Comparison of ENCODE assay signal across 18 cellular contexts in the genomic region with DNA sequence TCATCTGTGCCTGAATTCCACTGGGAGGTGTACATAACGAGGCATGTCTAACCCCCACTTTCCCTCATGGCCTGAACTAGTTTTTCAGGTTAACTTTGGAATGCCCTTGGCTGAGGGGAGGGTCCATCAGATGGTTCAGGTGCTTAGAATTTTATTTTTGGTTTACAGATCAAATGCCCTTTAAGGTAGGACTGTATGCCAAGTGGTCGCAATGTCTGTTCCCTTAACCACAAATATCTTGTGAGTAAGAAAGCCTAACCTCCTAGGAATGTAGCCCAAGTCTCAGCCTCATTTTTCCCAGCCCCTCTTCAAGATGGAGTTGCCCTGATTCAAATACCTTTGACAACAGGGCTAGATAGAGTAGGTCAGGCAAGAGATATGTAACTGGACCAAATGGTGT.
DNase-seq lines count a peak whose midpoint lies in the region; ATAC-seq, FAIRE-seq and TF ChIP-seq lines count a peak whose summit lies in the region.
"Had no signal": no experiment of that assay in that cellular context is flagged by ENCODE, and none has a peak within 500 bp of the region (broad histone marks: within the 10 kb centered on the region; RNA-seq: fewer than 3 reads in every experiment).

No MANE protein-coding gene starts in this region.

- H4K91ac ChIP-seq in trophoblast cell (ENCODE audit: low read depth, low read length) = no peak overlapping the region

- DNase-seq in GM19239 (ENCODE audit: insufficient read length, low spot score) (no peak), M059J (ENCODE audit: low read depth) (peak; percentile 23), epithelial cell of proximal tubule (ENCODE audit: low read depth) (peak; percentile 3), trophoblast cell (peak; percentile 77 to 87), DMS53 (lab: John Stamatoyannopoulos, UW) (no peak), MCF 10A (ENCODE audit: unreplicated experiment) (no peak)
- DNase-seq in effector CD8-positive, alpha-beta T cell (lab: John Stamatoyannopoulos, UW) = no peak
- DNase-seq: DMS 273 treated with DMSO at 0.1 percent for 48 hours, KBM-7, NCI-H1930, NCI-H2171 treated with DMSO at 0.1 percent for 48 hours, NCI-H510A, NCI-H82, RPMI8226, SJCRH30 had no signal

- H2BK5ac ChIP-seq in trophoblast cell (ENCODE audit: low read depth, low read length, poor library complexity) = no peak overlapping the region

- H3K4ac ChIP-seq in trophoblast cell (ENCODE audit: low read depth, low read length) = no peak overlapping the region

- FAIRE-seq in GM19239 (lab: Jason Lieb, UNC) = peak; percentile 57

- H3K36me3 Mint-ChIP-seq in MCF 10A (ENCODE audit: insufficient read depth, unreplicated experiment) = no peaks in the 10 kb centered on the region

- no peak overlapping the region for H3K27ac ChIP-seq in trophoblast cell (ENCODE audit: low read depth, low read length)
- H3K27ac ChIP-seq: BLaER1 treated with 17β-estradiol and CSF1 and Interleukin-3, amounts not matched to agents 10 nM and 100 nM; SJCRH30 had no signal

- no peak overlapping the region for H4K12ac ChIP-seq in trophoblast cell (ENCODE audit: low read depth, low read length)

- WGBS in trophoblast cell (ENCODE audit: extremely low coverage, insufficient coverage, insufficient read length) = no CpG with 5 or more reads among the region's 2 CpGs

- no peak overlapping the region for H3K14ac ChIP-seq in trophoblast cell (ENCODE audit: low read length)

- H3K79me2 ChIP-seq in trophoblast cell (ENCODE audit: control insufficient read depth, insufficient read depth, low read length, poor library complexity) = no peaks in the 10 kb centered on the region

- H3K4me3 Mint-ChIP-seq in MCF 10A (ENCODE audit: unreplicated experiment) = no peak overlapping the region

- H3K18ac ChIP-seq in trophoblast cell (ENCODE audit: low read length) = no peak overlapping the region

- H3K27me3 Mint-ChIP-seq in MCF 10A (ENCODE audit: insufficient read depth, unreplicated experiment) = peaks cover 89% of the 10 kb centered on the region

- TF ChIP-seq CTCF in epithelial cell of proximal tubule (conservative IDR thresholded peaks at IDR 0.05; ENCODE audit: low read depth, low read length) (no peak), MCF 10A (IDR thresholded peaks at IDR 0.05; ENCODE audit: unreplicated experiment) (no peak)

- H3K4me3 ChIP-seq in epithelial cell of proximal tubule (ENCODE audit: low read depth, low read length) = no peak overlapping the region
- H3K4me3 ChIP-seq in trophoblast cell (ENCODE audit: low read depth, low read length) = no peak overlapping the region
- H3K4me3 ChIP-seq: BLaER1 treated with 17β-estradiol and CSF1 and Interleukin-3, amounts not matched to agents 10 nM and 100 nM; HAP-1; SJCRH30 had no signal

- no peak overlapping the region for H3K27ac Mint-ChIP-seq in MCF 10A (ENCODE audit: low read depth, unreplicated experiment)

- CTCF ChIA-PET in MCF 10A (lab: Yijun Ruan, JAX) = no interaction called here

- ATAC-seq in GM21825 (IDR thresholded peaks at IDR 0.05; ENCODE audit: unreplicated experiment) = no peak

- no peaks in the 10 kb centered on the region for H3K9me3 Mint-ChIP-seq in MCF 10A (ENCODE audit: unreplicated experiment)

- peak overlapping the region; percentile 64 for H2BK12ac ChIP-seq in trophoblast cell (ENCODE audit: low read length)

- no peaks in the 10 kb centered on the region for H3K36me3 ChIP-seq in trophoblast cell (ENCODE audit: control insufficient read depth in 1 of 2, insufficient read depth in 2 of 2, low read length in 2 of 2)
- H3K36me3 ChIP-seq: HAP-1, SJCRH30 had no signal

- H4K8ac ChIP-seq in trophoblast cell (ENCODE audit: low read depth, low read length) = no peak overlapping the region

- no peak overlapping the region for H3K23ac ChIP-seq in trophoblast cell (ENCODE audit: low read length)

- no peak overlapping the region for H3K9ac ChIP-seq in trophoblast cell (ENCODE audit: low read length)
- H3K9ac ChIP-seq: BLaER1 treated with 17β-estradiol and CSF1 and Interleukin-3, amounts not matched to agents 10 nM and 100 nM had no signal

- peaks cover 8 to 12% of the 10 kb centered on the region in 2 experiments for H3K4me1 ChIP-seq in trophoblast cell (ENCODE audit: control insufficient read depth in 1 of 2, insufficient read depth in 2 of 2, low read length in 2 of 2)
- H3K4me1 ChIP-seq: HAP-1, SJCRH30 had no signal

- BruUV-seq in MCF 10A (replicated peaks; lab: Mats Ljungman, UMichigan) = no TSS peak

- H2AK5ac ChIP-seq in trophoblast cell (ENCODE audit: low read length) = no peak overlapping the region

- intact Hi-C loops in MCF 10A (cut with micrococcal nuclease) = no loop called here

- H3K4me1 Mint-ChIP-seq in MCF 10A (ENCODE audit: insufficient read depth, unreplicated experiment) = no peaks in the 10 kb centered on the region

- H3K4me2 ChIP-seq in trophoblast cell (ENCODE audit: low read length) = no peak overlapping the region
- H3K4me2 ChIP-seq: BLaER1 treated with 17β-estradiol and CSF1 and Interleukin-3, amounts not matched to agents 10 nM and 100 nM had no signal

- no peaks in the 10 kb centered on the region for H3K79me1 ChIP-seq in trophoblast cell (ENCODE audit: low read length)

- POLR2A ChIA-PET in MCF 10A (lab: Yijun Ruan, JAX) = no interaction called here

- H3K9me3 ChIP-seq in trophoblast cell (ENCODE audit: insufficient read depth, low read depth, low read length) = no peaks in the 10 kb centered on the region
- H3K9me3 ChIP-seq: HAP-1, SJCRH30 had no signal

- no peak overlapping the region for H2BK120ac ChIP-seq in trophoblast cell (ENCODE audit: insufficient read depth, low read length, poor library complexity)

- H3K27me3 ChIP-seq in trophoblast cell (ENCODE audit: insufficient read depth, low read length) = no peaks in the 10 kb centered on the region
- H3K27me3 ChIP-seq: BLaER1 treated with 17β-estradiol and CSF1 and Interleukin-3, amounts not matched to agents 10 nM and 100 nM had no signal

- H2AFZ ChIP-seq in trophoblast cell (ENCODE audit: insufficient read depth, low read length, poor library complexity) = no peak overlapping the region

Comparison
In these comparisons a context has a peak if more than half of its experiments do, and no peak if none do; other contexts are left out.
1. DNase-seq: peak in M059J (single experiment), epithelial cell of proximal tubule (single experiment) and trophoblast cell (2 of 2); none in GM19239 (single experiment), DMS53 (single experiment), effector CD8-positive, alpha-beta T cell (single experiment) and MCF 10A (single experiment).